17 cellular contexts compared by ENCODE assay signal in genomic region chr12:30763053-30763452, GRCh38.
"Had no signal": no experiment of that assay in that cellular context is flagged by ENCODE, and none has a peak within 500 bp of the region (broad histone marks: within the 10 kb centered on the region; RNA-seq: fewer than 3 reads in every experiment).

No MANE protein-coding gene starts in this region.

- H3K9me3 Mint-ChIP-seq: effector memory CD8-positive, alpha-beta T cell; natural killer cell; stimulated activated naive B cell treated with anti-CD40 and anti-IgM and Interleukin-4, amounts not matched to agents 10 μg/mL and 1 μg/mL and 100 μg/mL, for 72 hours; stimulated activated naive CD8-positive, alpha-beta T cell treated with anti-CD3 and anti-CD28 coated beads, Interleukin-15, Interleukin-2, amounts not matched to agents 100 ng/mL and 50 ng/mL, for 24 hours had no signal

- H3K36me3 ChIP-seq: ovary, right atrium auricular region, sigmoid colon, spleen, suprapubic skin, transverse colon had no signal

- H3K4me1 Mint-ChIP-seq: memory B cell; natural killer cell; stimulated activated naive B cell treated with anti-CD40 and anti-IgM and Interleukin-4, amounts not matched to agents 10 μg/mL and 1 μg/mL and 100 μg/mL, for 72 hours had no signal

- H3K27ac ChIP-seq: coronary artery, ovary, right atrium auricular region, sigmoid colon, spleen, suprapubic skin, transverse colon had no signal

- H3K9me3 ChIP-seq: ovary, right atrium auricular region, sigmoid colon, suprapubic skin, transverse colon had no signal

- DNase-seq: dermis blood vessel endothelial cell; effector memory CD8-positive, alpha-beta T cell; kidney; natural killer cell; occipital lobe; ovary; sigmoid colon; spleen; stimulated activated CD4-positive, alpha-beta T cell treated with anti-CD3 and anti-CD28 coated beads, Interleukin-4, amount 100 ng/mL, for 4 hours; stimulated activated naive B cell treated with anti-CD40 and anti-IgM and Interleukin-4, amounts not matched to agents 10 μg/mL and 1 μg/mL and 100 μg/mL, for 72 hours; transverse colon had no signal

- H3K4me3 Mint-ChIP-seq: effector memory CD8-positive, alpha-beta T cell; memory B cell; natural killer cell; stimulated activated naive B cell treated with anti-CD40 and anti-IgM and Interleukin-4, amounts not matched to agents 10 μg/mL and 1 μg/mL and 100 μg/mL, for 72 hours; stimulated activated naive CD8-positive, alpha-beta T cell treated with anti-CD3 and anti-CD28 coated beads, Interleukin-15, Interleukin-2, amounts not matched to agents 100 ng/mL and 50 ng/mL, for 24 hours had no signal

- H3K27ac Mint-ChIP-seq: effector memory CD8-positive, alpha-beta T cell; memory B cell; natural killer cell; stimulated activated naive B cell treated with anti-CD40 and anti-IgM and Interleukin-4, amounts not matched to agents 10 μg/mL and 1 μg/mL and 100 μg/mL, for 72 hours; stimulated activated naive CD8-positive, alpha-beta T cell treated with anti-CD3 and anti-CD28 coated beads, Interleukin-15, Interleukin-2, amounts not matched to agents 100 ng/mL and 50 ng/mL, for 24 hours had no signal

- H3K4me3 ChIP-seq: coronary artery, lung, ovary, right atrium auricular region, sigmoid colon, spleen, suprapubic skin, transverse colon had no signal

- H3K27me3 ChIP-seq: ovary, right atrium auricular region, sigmoid colon, spleen, suprapubic skin, transverse colon had no signal

- H3K36me3 Mint-ChIP-seq: memory B cell; natural killer cell; stimulated activated naive B cell treated with anti-CD40 and anti-IgM and Interleukin-4, amounts not matched to agents 10 μg/mL and 1 μg/mL and 100 μg/mL, for 72 hours had no signal

- H3K27me3 Mint-ChIP-seq: effector memory CD8-positive, alpha-beta T cell had no signal

- H3K4me1 ChIP-seq: right atrium auricular region, sigmoid colon, spleen, suprapubic skin, transverse colon had no signal
